ENCODE assay signal across 15 cellular contexts in the genomic region with DNA sequence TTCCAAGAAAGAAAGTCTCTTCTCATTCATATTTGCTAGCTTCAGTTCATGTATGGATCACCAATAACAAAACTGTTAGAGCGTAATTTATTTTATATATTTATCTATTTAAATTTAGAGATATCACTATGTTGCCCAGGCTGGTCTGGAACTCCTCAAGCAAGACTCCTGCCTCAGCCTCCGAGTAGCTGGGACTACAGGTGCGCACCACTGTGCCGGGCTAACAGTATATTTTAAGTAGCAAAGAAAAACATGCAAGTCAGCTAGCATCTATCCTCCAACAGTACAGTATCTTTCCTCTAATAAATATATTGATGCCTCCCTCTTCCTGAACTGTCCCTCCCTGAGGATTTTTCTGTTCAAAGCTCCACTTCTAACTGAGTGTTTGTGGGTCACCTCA. TPM values are rescaled to one million over a fixed set of nuclear protein-coding genes. Genes with fewer than 3 reads are reported as not detected.
A peak's percentile ranks its signal among the peaks of the same experiment; 100 is the strongest.
DNase-seq lines count a peak whose midpoint lies in the region; ATAC-seq, FAIRE-seq and TF ChIP-seq lines count a peak whose summit lies in the region.
"Had no signal": no experiment of that assay in that cellular context is flagged by ENCODE, and none has a peak within 500 bp of the region (broad histone marks: within the 10 kb centered on the region; RNA-seq: fewer than 3 reads in every experiment).

No MANE protein-coding gene starts in this region.

- H3K36me3 Mint-ChIP-seq in activated CD4-positive, alpha-beta T cell treated with anti-CD3 and anti-CD28 coated beads for 36 hours (ENCODE audit: low read depth) = peaks cover 10% of the 10 kb centered on the region
- H3K36me3 Mint-ChIP-seq in IgD-negative memory B cell (peaks cover 3% of the 10 kb centered on the region), osteocyte (ENCODE audit: unreplicated experiment) (peaks cover 25% of the 10 kb centered on the region)

- H3K4me3 ChIP-seq in ascending aorta = no peak overlapping the region
- H3K4me3 ChIP-seq: SK-N-MC had no signal

- no peak for FAIRE-seq in GM12891 (lab: Jason Lieb, UNC)
- FAIRE-seq: A204.1, D721Med had no signal

- H3K4me1 ChIP-seq in ascending aorta = peaks cover 4 to 8% of the 10 kb centered on the region in 2 donors

- no peaks in the 10 kb centered on the region for H3K27me3 ChIP-seq in ascending aorta

- intact Hi-C loops in activated CD4-positive, alpha-beta T cell treated with anti-CD3 and anti-CD28 coated beads for 36 hours (cut with DNase I, micrococcal nuclease) = loop anchor here in 1 of 2 experiments (5.0 kb wide), 1 partner anchor 52 kb away; no protein-coding TSS in a partner anchor
- intact Hi-C loops in ascending aorta (cut with DNase I) (no loop called here), sciatic nerve (cut with DNase I) (no loop called here)

- ATAC-seq in activated CD4-positive, alpha-beta T cell treated with anti-CD3 and anti-CD28 coated beads for 36 hours = no peak
- ATAC-seq in sciatic nerve = no peak
- no peak for ATAC-seq in HG02840 (IDR thresholded peaks at IDR 0.05; ENCODE audit: low FRiP score, unreplicated experiment)

- no peaks in the 10 kb centered on the region for H3K27me3 Mint-ChIP-seq in activated CD4-positive, alpha-beta T cell treated with anti-CD3 and anti-CD28 coated beads for 36 hours
- H3K27me3 Mint-ChIP-seq in IgD-negative memory B cell (no peaks in the 10 kb centered on the region), osteocyte (ENCODE audit: unreplicated experiment) (no peaks in the 10 kb centered on the region)

- peaks cover 35% of the 10 kb centered on the region for H3K4me1 Mint-ChIP-seq in activated CD4-positive, alpha-beta T cell treated with anti-CD3 and anti-CD28 coated beads for 36 hours
- H3K4me1 Mint-ChIP-seq in IgD-negative memory B cell (peaks cover 33 to 47% (median 46%) of the 10 kb centered on the region in 3 donors), osteocyte (ENCODE audit: unreplicated experiment) (peaks cover 17% of the 10 kb centered on the region)

- peaks cover 0 to 19% of the 10 kb centered on the region in 2 donors for H3K36me3 ChIP-seq in ascending aorta

- H3K9me3 ChIP-seq in ascending aorta = no peaks in the 10 kb centered on the region

- peak overlapping the region; percentile 22 for H3K27ac Mint-ChIP-seq in activated CD4-positive, alpha-beta T cell treated with anti-CD3 and anti-CD28 coated beads for 36 hours
- H3K27ac Mint-ChIP-seq in IgD-negative memory B cell = peak overlapping the region; percentile 61 to 94 (median 94)
- H3K27ac Mint-ChIP-seq in osteocyte (ENCODE audit: unreplicated experiment) = peak overlapping the region; percentile 69

- no peak for TF ChIP-seq CTCF in ascending aorta (IDR thresholded peaks at IDR 0.05)
- TF ChIP-seq CTCF in osteocyte (IDR thresholded peaks at IDR 0.05) = no peak

- H3K27ac ChIP-seq in ascending aorta = peak overlapping the region; percentile 49 to 68
- H3K27ac ChIP-seq: SK-N-MC had no signal

- no peak for DNase-seq in activated CD4-positive, alpha-beta T cell treated with anti-CD3 and anti-CD28 coated beads for 36 hours
- DNase-seq in activated CD4-positive, alpha-beta T cell treated with anti-CD3 and anti-CD28 coated beads, Interleukin-2, amount 50 U/mL, for 4 hours = no peak
- DNase-seq in ascending aorta (ENCODE audit: low spot score in 2 of 2) (no peak), osteocyte (ENCODE audit: extremely low spot score, unreplicated experiment) (no peak), GM12891 (ENCODE audit: insufficient read length, low spot score) (no peak), sciatic nerve (ENCODE audit: low spot score) (no peak)
- DNase-seq: activated CD4-positive, CD25-positive, alpha-beta regulatory T cell treated with anti-CD3 and anti-CD28 coated beads, Interleukin-2, amount 50 U/mL, for 72 hours; central memory CD4-positive, alpha-beta T cell; NCI-H2171 treated with DMSO at 0.1 percent for 48 hours; NK-92 treated with Interleukin-12 subunit alpha and Interleukin-12 subunit beta, amount 100 ng/mL, for 24 hours had no signal

- TF ChIP-seq POLR2A in GM12891 (IDR thresholded peaks at IDR 0.05; ENCODE audit: low read depth, low read length) = no peak

- H3K4me3 Mint-ChIP-seq in activated CD4-positive, alpha-beta T cell treated with anti-CD3 and anti-CD28 coated beads for 36 hours = no peak overlapping the region
- H3K4me3 Mint-ChIP-seq in IgD-negative memory B cell (peak overlapping the region; percentile 31 to 92 (median 61)), osteocyte (ENCODE audit: unreplicated experiment) (no peak overlapping the region)

- POLR2A ChIA-PET in activated CD4-positive, alpha-beta T cell treated with anti-CD3 and anti-CD28 coated beads for 36 hours (lab: Charles Lee) = no interaction called here

- H3K9me3 Mint-ChIP-seq in activated CD4-positive, alpha-beta T cell treated with anti-CD3 and anti-CD28 coated beads for 36 hours (ENCODE audit: low read depth) = no peaks in the 10 kb centered on the region
- H3K9me3 Mint-ChIP-seq in IgD-negative memory B cell (no peaks in the 10 kb centered on the region), osteocyte (ENCODE audit: unreplicated experiment) (no peaks in the 10 kb centered on the region)

- CTCF ChIA-PET in activated CD4-positive, alpha-beta T cell treated with anti-CD3 and anti-CD28 coated beads for 36 hours (lab: Charles Lee) = no interaction called here

TF ChIP-seq in GM12891, 5 proteins besides CTCF, POLR2A, EP300 and RAD21:
- TF ChIP-seq PAX5 (IDR thresholded peaks at IDR 0.05; ENCODE audit: insufficient read depth, low read length, severe bottlenecking) = no peak
- TF ChIP-seq TAF1 (IDR thresholded peaks at IDR 0.05; ENCODE audit: low read depth, low read length) = no peak
- no peak for TF ChIP-seq POU2F2 (IDR thresholded peaks at IDR 0.05; ENCODE audit: low read depth, low read length)
- no peak for TF ChIP-seq SPI1 (IDR thresholded peaks at IDR 0.05; ENCODE audit: low read depth, low read length)
- no peak for TF ChIP-seq POLR2AphosphoS5 (IDR thresholded peaks at IDR 0.05; ENCODE audit: low read depth, low read length)

RNA-seq across cellular contexts. Expression of gene INPP5B, which starts 21.5 kb away (rescaled TPM):
- total RNA-seq in activated CD4-positive, alpha-beta T cell treated with anti-CD3 and anti-CD28 coated beads for 36 hours = 10 to 100 TPM; 27.7 to 28.9 TPM
- polyA plus RNA-seq in IgD-negative memory B cell = 24.2 TPM
- total RNA-seq in ascending aorta (11.7 TPM), osteocyte (36.2 and 36.5 TPM in 2 replicates), sciatic nerve (44.4 TPM)
- 17.5 TPM for polyA plus RNA-seq in GM12891 (2012; ENCODE audit: low read depth, missing spikeins)

Comparison
In these comparisons a context has a peak if more than half of its experiments do, and no peak if none do; other contexts are left out.
1. H3K27ac Mint-ChIP-seq: peak in every context shown above with its lines; median percentile 94 in IgD-negative memory B cell; 69 in osteocyte; 22 in activated CD4-positive, alpha-beta T cell treated with anti-CD3 and anti-CD28 coated beads for 36 hours.
2. H3K4me3 Mint-ChIP-seq: peak in IgD-negative memory B cell (4 of 4); none in activated CD4-positive, alpha-beta T cell treated with anti-CD3 and anti-CD28 coated beads for 36 hours (single experiment) and osteocyte (single experiment).